ENCODE assay signal across 2 cellular contexts in the genomic region with DNA sequence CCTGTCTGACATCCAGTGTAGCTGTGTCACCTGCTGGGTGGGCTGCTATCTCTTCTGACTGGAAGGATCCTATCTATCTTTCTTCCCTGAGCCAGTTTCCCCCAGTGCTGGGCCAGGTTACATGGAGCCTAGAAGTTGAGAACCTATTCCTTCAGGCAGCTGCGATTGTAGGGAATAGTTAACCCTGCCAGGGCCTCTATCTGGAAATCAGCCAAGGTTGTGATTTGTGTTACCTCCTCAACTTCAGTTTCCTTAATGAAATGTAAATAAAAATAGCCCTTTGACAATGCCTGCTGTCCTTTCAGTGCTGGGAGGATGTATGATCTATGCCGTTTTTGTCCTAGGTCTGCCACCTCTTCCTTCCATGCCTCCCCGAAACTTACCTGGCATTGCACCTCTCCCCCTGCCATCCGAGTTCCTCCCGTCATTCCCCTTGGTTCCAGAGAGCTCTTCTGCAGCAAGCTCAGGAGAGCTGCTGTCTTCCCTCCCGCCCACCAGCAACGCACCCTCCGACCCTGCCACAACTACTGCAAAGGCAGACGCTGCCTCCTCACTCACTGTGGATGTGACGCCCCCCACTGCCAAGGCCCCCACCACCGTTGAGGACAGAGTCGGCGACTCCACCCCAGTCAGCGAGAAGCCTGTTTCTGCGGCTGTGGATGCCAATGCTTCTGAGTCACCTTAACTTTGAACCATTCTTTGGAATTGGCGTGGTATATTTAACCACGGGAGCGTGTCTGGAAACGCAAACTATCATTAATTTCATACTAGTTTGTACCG.
TF ChIP-seq lines count a peak whose summit lies in the region.

No MANE protein-coding gene starts in this region.

TF ChIP-seq in SK-N-SH treated with all-trans-retinoic acid at 6 μM for 48 hours, 23 proteins besides CTCF, POLR2A, EP300 and RAD21 (continued from another document):
- TF ChIP-seq, protein P1, sequence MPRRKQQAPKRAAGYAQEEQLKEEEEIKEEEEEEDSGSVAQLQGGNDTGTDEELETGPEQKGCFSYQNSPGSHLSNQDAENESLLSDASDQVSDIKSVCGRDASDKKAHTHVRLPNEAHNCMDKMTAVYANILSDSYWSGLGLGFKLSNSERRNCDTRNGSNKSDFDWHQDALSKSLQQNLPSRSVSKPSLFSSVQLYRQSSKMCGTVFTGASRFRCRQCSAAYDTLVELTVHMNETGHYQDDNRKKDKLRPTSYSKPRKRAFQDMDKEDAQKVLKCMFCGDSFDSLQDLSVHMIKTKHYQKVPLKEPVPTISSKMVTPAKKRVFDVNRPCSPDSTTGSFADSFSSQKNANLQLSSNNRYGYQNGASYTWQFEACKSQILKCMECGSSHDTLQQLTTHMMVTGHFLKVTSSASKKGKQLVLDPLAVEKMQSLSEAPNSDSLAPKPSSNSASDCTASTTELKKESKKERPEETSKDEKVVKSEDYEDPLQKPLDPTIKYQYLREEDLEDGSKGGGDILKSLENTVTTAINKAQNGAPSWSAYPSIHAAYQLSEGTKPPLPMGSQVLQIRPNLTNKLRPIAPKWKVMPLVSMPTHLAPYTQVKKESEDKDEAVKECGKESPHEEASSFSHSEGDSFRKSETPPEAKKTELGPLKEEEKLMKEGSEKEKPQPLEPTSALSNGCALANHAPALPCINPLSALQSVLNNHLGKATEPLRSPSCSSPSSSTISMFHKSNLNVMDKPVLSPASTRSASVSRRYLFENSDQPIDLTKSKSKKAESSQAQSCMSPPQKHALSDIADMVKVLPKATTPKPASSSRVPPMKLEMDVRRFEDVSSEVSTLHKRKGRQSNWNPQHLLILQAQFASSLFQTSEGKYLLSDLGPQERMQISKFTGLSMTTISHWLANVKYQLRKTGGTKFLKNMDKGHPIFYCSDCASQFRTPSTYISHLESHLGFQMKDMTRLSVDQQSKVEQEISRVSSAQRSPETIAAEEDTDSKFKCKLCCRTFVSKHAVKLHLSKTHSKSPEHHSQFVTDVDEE (CRISPR knock-in tag; IDR thresholded peaks at IDR 0.05) = no peak
- TF ChIP-seq ZFP30 (CRISPR knock-in tag; IDR thresholded peaks at IDR 0.05) (no peak), CREB5 (CRISPR knock-in tag; IDR thresholded peaks at IDR 0.05; ENCODE audit: low read depth) (no peak), CSDC2 (CRISPR knock-in tag; IDR thresholded peaks at IDR 0.05) (no peak), PPARA (CRISPR knock-in tag; IDR thresholded peaks at IDR 0.05; ENCODE audit: borderline replicate concordance) (no peak), OSR1 (CRISPR knock-in tag; IDR thresholded peaks at IDR 0.05) (no peak), BACH2 (CRISPR knock-in tag; IDR thresholded peaks at IDR 0.05; ENCODE audit: borderline replicate concordance) (no peak), ARNTL (CRISPR knock-in tag; IDR thresholded peaks at IDR 0.05; ENCODE audit: borderline replicate concordance, low read depth) (no peak), SNAI2 (CRISPR knock-in tag; IDR thresholded peaks at IDR 0.05) (no peak), TOX (CRISPR knock-in tag; IDR thresholded peaks at IDR 0.05; ENCODE audit: borderline replicate concordance) (no peak), ESRRG (CRISPR knock-in tag; IDR thresholded peaks at IDR 0.05) (no peak)
- TF ChIP-seq, protein P2, sequence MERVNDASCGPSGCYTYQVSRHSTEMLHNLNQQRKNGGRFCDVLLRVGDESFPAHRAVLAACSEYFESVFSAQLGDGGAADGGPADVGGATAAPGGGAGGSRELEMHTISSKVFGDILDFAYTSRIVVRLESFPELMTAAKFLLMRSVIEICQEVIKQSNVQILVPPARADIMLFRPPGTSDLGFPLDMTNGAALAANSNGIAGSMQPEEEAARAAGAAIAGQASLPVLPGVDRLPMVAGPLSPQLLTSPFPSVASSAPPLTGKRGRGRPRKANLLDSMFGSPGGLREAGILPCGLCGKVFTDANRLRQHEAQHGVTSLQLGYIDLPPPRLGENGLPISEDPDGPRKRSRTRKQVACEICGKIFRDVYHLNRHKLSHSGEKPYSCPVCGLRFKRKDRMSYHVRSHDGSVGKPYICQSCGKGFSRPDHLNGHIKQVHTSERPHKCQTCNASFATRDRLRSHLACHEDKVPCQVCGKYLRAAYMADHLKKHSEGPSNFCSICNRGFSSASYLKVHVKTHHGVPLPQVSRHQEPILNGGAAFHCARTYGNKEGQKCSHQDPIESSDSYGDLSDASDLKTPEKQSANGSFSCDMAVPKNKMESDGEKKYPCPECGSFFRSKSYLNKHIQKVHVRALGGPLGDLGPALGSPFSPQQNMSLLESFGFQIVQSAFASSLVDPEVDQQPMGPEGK (CRISPR knock-in tag; IDR thresholded peaks at IDR 0.05; ENCODE audit: borderline replicate concordance) = no peak
- TF ChIP-seq, protein P3, sequence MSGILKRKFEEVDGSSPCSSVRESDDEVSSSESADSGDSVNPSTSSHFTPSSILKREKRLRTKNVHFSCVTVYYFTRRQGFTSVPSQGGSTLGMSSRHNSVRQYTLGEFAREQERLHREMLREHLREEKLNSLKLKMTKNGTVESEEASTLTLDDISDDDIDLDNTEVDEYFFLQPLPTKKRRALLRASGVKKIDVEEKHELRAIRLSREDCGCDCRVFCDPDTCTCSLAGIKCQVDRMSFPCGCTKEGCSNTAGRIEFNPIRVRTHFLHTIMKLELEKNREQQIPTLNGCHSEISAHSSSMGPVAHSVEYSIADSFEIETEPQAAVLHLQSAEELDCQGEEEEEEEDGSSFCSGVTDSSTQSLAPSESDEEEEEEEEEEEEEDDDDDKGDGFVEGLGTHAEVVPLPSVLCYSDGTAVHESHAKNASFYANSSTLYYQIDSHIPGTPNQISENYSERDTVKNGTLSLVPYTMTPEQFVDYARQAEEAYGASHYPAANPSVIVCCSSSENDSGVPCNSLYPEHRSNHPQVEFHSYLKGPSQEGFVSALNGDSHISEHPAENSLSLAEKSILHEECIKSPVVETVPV (CRISPR knock-in tag; IDR thresholded peaks at IDR 0.05) = no peak
TF ChIP-seq in SK-N-SH treated with all-trans-retinoic acid at 6 μM for 48 hours: peak in this region for 0.

TF ChIP-seq in SK-N-SH, 30 proteins besides CTCF, POLR2A, EP300 and RAD21 (continued from another document):
- TF ChIP-seq USF2 (IDR thresholded peaks at IDR 0.05; ENCODE audit: borderline replicate concordance, low read depth, low read length) (no peak), RFX5 (IDR thresholded peaks at IDR 0.05; ENCODE audit: low read length) (no peak), JUND (IDR thresholded peaks at IDR 0.05) (no peak), TEAD4 (IDR thresholded peaks at IDR 0.05; ENCODE audit: borderline replicate concordance, insufficient read depth) (no peak), TAF1 (IDR thresholded peaks at IDR 0.05; ENCODE audit: borderline replicate concordance, low read depth, low read length) (no peak), ELF1 (IDR thresholded peaks at IDR 0.05) (no peak), GATA2 (CRISPR knock-in tag; IDR thresholded peaks at IDR 0.05) (no peak), EZH2phosphoT487 (IDR thresholded peaks at IDR 0.05; ENCODE audit: borderline replicate concordance, low read depth) (no peak), FOXM1 (IDR thresholded peaks at IDR 0.05; ENCODE audit: low read depth) (no peak), NRF1 (IDR thresholded peaks at IDR 0.05; ENCODE audit: low read depth, low read length) (no peak), GABPA (IDR thresholded peaks at IDR 0.05; ENCODE audit: low read depth) (no peak), FOSL2 (IDR thresholded peaks at IDR 0.05; ENCODE audit: borderline replicate concordance, low read depth) (no peak), TCF12 (IDR thresholded peaks at IDR 0.05) (no peak), SMC3 (IDR thresholded peaks at IDR 0.05; ENCODE audit: low read depth, low read length) (no peak)
- TF ChIP-seq, protein P4, sequence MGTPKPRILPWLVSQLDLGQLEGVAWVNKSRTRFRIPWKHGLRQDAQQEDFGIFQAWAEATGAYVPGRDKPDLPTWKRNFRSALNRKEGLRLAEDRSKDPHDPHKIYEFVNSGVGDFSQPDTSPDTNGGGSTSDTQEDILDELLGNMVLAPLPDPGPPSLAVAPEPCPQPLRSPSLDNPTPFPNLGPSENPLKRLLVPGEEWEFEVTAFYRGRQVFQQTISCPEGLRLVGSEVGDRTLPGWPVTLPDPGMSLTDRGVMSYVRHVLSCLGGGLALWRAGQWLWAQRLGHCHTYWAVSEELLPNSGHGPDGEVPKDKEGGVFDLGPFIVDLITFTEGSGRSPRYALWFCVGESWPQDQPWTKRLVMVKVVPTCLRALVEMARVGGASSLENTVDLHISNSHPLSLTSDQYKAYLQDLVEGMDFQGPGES (IDR thresholded peaks at IDR 0.05; ENCODE audit: low read depth, low read length) = no peak
